Comparison of ENCODE assay signal across 8 cellular contexts in the genomic region with DNA sequence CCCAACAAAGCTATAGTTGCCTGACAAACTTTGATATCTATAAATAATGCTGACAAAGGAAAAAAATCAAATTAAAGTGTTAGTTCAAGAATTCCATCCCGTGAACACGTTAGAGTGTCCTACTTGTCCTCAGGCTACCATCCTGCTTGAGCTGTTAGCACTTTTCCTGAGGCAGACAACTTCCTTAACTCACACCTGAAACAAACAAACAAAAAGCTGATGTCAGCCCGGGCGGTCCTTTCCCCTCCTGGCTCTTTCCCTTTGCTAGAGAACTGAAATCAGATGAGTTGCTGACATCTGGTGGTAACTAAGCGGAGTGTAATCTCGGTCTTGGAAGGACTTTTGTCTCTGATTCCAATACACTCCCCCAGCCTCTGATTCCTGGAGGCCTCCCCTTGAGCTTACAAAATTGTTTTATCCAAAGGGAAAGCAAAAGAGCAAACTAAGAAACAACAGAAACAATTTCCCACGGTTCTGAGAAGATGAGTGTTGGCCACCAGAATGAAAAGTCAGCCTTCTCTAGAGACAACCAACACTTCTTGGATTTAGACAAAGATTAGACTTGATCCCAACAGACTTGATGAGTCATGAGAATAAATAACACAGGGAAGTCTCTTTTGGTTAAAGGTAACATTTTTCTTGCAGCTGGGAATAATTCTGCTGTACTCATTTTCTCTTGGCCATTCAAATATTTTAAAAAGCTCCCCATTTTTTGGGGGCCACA.
DNase-seq lines count a peak whose midpoint lies in the region; ATAC-seq and TF ChIP-seq lines count a peak whose summit lies in the region.

No MANE protein-coding gene starts in this region.

- WGBS in adrenal gland, 4 donors = 5 to 7% (median 6%) methylated on average over 7 of the region's 7 CpGs

- peak; percentile 59 for ATAC-seq in GM18511 (IDR thresholded peaks at IDR 0.05; ENCODE audit: unreplicated experiment)
- peak; percentile 78 for ATAC-seq in HG03378 (IDR thresholded peaks at IDR 0.05; ENCODE audit: unreplicated experiment)
- peak; percentile 90 to 94 for ATAC-seq in left cardiac atrium

- H3K36me3 ChIP-seq in adrenal gland (replicated peaks in 1 of 2) = no peaks in the 10 kb centered on the region

- intact Hi-C loops in adrenal gland (cut with DNase I) (loop anchor here (5.0 to 10.0 kb wide), 4 partner anchors 141 to 748 kb away; no protein-coding TSS in a partner anchor), left cardiac atrium (cut with DNase I) (loop anchor here (5.0 to 10.0 kb wide), 5 partner anchors 558 to 1001 kb away; no protein-coding TSS in a partner anchor)

- H3K4me3 ChIP-seq in AG10803 (ENCODE audit: low read length) (no peak overlapping the region), adrenal gland (no peak overlapping the region)

- TF ChIP-seq CTCF in AG10803 (conservative IDR thresholded peaks at IDR 0.05; ENCODE audit: low read length) = peak; percentile 58
- TF ChIP-seq CTCF in adrenal gland (IDR thresholded peaks at IDR 0.05) = peak; percentile 39 to 83 (median 69)

- DNase-seq in AG10803 (ENCODE audit: low read depth) (peak; percentile 43), NCI-H345 treated with DMSO at 0.1 percent for 48 hours (lab: John Stamatoyannopoulos, UW; ENCODE audit: unreplicated experiment) (peak; percentile 73), adrenal gland (peak; percentile 43 to 84 (median 61)), left cardiac atrium (no peak), renal cortical epithelial cell (ENCODE audit: low read depth) (peak; percentile 69)
- no peak for DNase-seq in activated effector memory CD4-positive, alpha-beta T cell treated with Interleukin-2 at 50 U/mL for 16 hours

- TF ChIP-seq POLR2A in adrenal gland (IDR thresholded peaks at IDR 0.05) = no peak

- H3K4me1 ChIP-seq in adrenal gland (replicated peaks in 1 of 2) = no peaks in the 10 kb centered on the region

- no peaks in the 10 kb centered on the region for H3K27me3 ChIP-seq in adrenal gland

- H3K27ac ChIP-seq in adrenal gland = no peak overlapping the region

- peaks cover 0 to under 1% (median 0%) of the 10 kb centered on the region in 3 donors for H3K9me3 ChIP-seq in adrenal gland (replicated peaks in 1 of 3)

Comparison
In these comparisons a context has a peak if more than half of its experiments do, and no peak if none do; other contexts are left out.
1. DNase-seq: peak in AG10803 (single experiment), NCI-H345 treated with DMSO at 0.1 percent for 48 hours (single experiment), adrenal gland (7 of 7) and renal cortical epithelial cell (single experiment); none in left cardiac atrium (single experiment) and activated effector memory CD4-positive, alpha-beta T cell treated with Interleukin-2 at 50 U/mL for 16 hours (single experiment).
2. Peak in every context shown above with its lines, with median percentiles within 50 percentile points of each other: ATAC-seq.